8 cellular contexts compared by ENCODE assay signal in the genomic region with DNA sequence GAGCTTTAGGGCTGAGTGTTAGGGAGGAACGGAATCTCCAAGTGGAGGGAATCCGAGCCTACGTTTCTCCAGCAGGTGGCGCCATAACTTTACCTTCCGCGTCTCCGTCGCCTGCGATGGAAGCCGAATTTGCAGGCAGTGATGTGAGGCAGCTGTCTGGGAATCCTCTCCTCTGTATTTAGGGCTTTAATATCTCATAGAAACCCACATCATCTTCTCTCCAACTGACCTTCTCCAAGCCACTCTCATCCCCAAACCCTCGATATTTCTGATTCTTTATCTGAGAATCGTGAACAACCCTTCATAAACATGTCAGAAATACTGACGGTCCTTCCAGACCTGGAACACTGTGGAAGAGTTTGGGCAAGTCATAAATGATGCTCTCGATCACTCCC. TPM values are rescaled to one million over a fixed set of nuclear protein-coding genes. Genes with fewer than 3 reads are reported as not detected.
A peak's percentile ranks its signal among the peaks of the same experiment; 100 is the strongest.
DNase-seq lines count a peak whose midpoint lies in the region; ATAC-seq and TF ChIP-seq lines count a peak whose summit lies in the region.

No MANE protein-coding gene starts in this region.

- H3K9me3 ChIP-seq in prostate gland (no peaks in the 10 kb centered on the region), aorta (ENCODE audit: control insufficient read depth, low read length) (no peaks in the 10 kb centered on the region)

- 10% methylated on average over 14 of the region's 14 CpGs for WGBS in prostate gland
- WGBS in aorta, 2 donors, result 8% methylated on average over 14 of the region's 14 CpGs

- no peaks in the 10 kb centered on the region for H3K4me1 ChIP-seq in prostate gland (replicated peaks)
- H3K4me1 ChIP-seq in aorta (ENCODE audit: control insufficient read depth in 1 of 2, insufficient read depth in 2 of 2, low read length in 2 of 2), result no peaks in the 10 kb centered on the region

- peak; percentile 73 to 94 (median 83) for TF ChIP-seq CTCF in prostate gland (IDR thresholded peaks at IDR 0.05)

- H3K27me3 ChIP-seq in prostate gland (replicated peaks; ENCODE audit: insufficient read depth) (no peaks in the 10 kb centered on the region), aorta (ENCODE audit: control insufficient read depth in 1 of 2, insufficient read depth in 2 of 2, low read length in 1 of 2) (no peaks in the 10 kb centered on the region)

- intact Hi-C loops in Right ventricle myocardium inferior (cut with DNase I) (loop anchor here (1.0 kb wide), 1 partner anchor 513 kb away; no protein-coding TSS in a partner anchor), prostate gland (cut with DNase I) (loop anchor here (1.0 kb wide), 1 partner anchor 513 kb away; no protein-coding TSS in a partner anchor), aorta (cut with DNase I) (loop anchor here (1.0 to 2.0 kb wide), 3 partner anchors 33 to 515 kb away; no protein-coding TSS in a partner anchor)

- H3K27ac ChIP-seq in prostate gland (no peak overlapping the region), aorta (ENCODE audit: low read depth in 1 of 2, low read length in 2 of 2) (no peak overlapping the region)

- no peaks in the 10 kb centered on the region for H3K36me3 Mint-ChIP-seq in activated naive CD4-positive, alpha-beta T cell treated with anti-CD3 and anti-CD28 coated beads, Interleukin-2, amount 50 U/mL, for 72 hours

- DNase-seq in GM04504 (ENCODE audit: low read depth) (peak; percentile 38), NCI-H1105 (lab: John Stamatoyannopoulos, UW) (peak; percentile 69), SKM-1 treated with dmso at 0.1 percent for 144 hours (lab: John Stamatoyannopoulos, UW; ENCODE audit: unreplicated experiment) (peak; percentile 55), Right ventricle myocardium inferior (ENCODE audit: missing footprints) (peak; percentile 79), prostate gland (ENCODE audit: low spot score) (peak; percentile 69), aorta (peak; percentile 81 to 92)
- peak in 1 of 2 donors; percentile 75 for DNase-seq in activated naive CD4-positive, alpha-beta T cell treated with anti-CD3 and anti-CD28 coated beads, Interleukin-2, amount 50 U/mL, for 72 hours (ENCODE audit: low spot score in 2 of 2)

- H3K9me3 Mint-ChIP-seq in activated naive CD4-positive, alpha-beta T cell treated with anti-CD3 and anti-CD28 coated beads, Interleukin-2, amount 50 U/mL, for 72 hours, result no peaks in the 10 kb centered on the region

- H3K36me3 ChIP-seq in prostate gland (no peaks in the 10 kb centered on the region), aorta (ENCODE audit: control insufficient read depth in 1 of 2, insufficient read depth in 2 of 2, low read length in 1 of 2) (no peaks in the 10 kb centered on the region)

- no peak overlapping the region for H3K27ac Mint-ChIP-seq in activated naive CD4-positive, alpha-beta T cell treated with anti-CD3 and anti-CD28 coated beads, Interleukin-2, amount 50 U/mL, for 72 hours

- TF ChIP-seq POLR2A in prostate gland (IDR thresholded peaks at IDR 0.05), result no peak

- peak; percentile 50 to 55 for ATAC-seq in activated naive CD4-positive, alpha-beta T cell treated with anti-CD3 and anti-CD28 coated beads, Interleukin-2, amount 50 U/mL, for 72 hours
- ATAC-seq in Right ventricle myocardium inferior (peak; percentile 64), aorta (ENCODE audit: low FRiP score) (peak; percentile 83), GM18868 (IDR thresholded peaks at IDR 0.05; ENCODE audit: unreplicated experiment) (no peak)

- H3K4me3 ChIP-seq in prostate gland (no peak overlapping the region), aorta (ENCODE audit: low read length in 2 of 2) (no peak overlapping the region)

RNA-seq across cellular contexts. Expression of a gene that starts 27.5 kb away (rescaled TPM):
- total RNA-seq in activated naive CD4-positive, alpha-beta T cell treated with anti-CD3 and anti-CD28 coated beads, Interleukin-2, amount 50 U/mL, for 72 hours, result not detected
- total RNA-seq in Right ventricle myocardium inferior (0.65 TPM), prostate gland (1 to 10 TPM; 1.8 to 5.1 TPM), aorta (1 to 10 TPM; 1.7 to 6.0 TPM)
- polyA plus RNA-seq in aorta, result 1 to 10 TPM; 1.8 to 3.4 TPM

RNA-seq across cellular contexts. Expression of a gene that starts 40.2 kb away (rescaled TPM):
- total RNA-seq in activated naive CD4-positive, alpha-beta T cell treated with anti-CD3 and anti-CD28 coated beads, Interleukin-2, amount 50 U/mL, for 72 hours, result not detected
- total RNA-seq in Right ventricle myocardium inferior, result not detected
- not detected for total RNA-seq in prostate gland
- total RNA-seq in aorta, result not detected
- polyA plus RNA-seq in aorta, result not detected
